23 cellular contexts compared by ENCODE assay signal in genomic region chr4:52408037-52408436, GRCh38.
"Had no signal": no experiment of that assay in that cellular context is flagged by ENCODE, and none has a peak within 500 bp of the region (broad histone marks: within the 10 kb centered on the region; RNA-seq: fewer than 3 reads in every experiment).

No MANE protein-coding gene starts in this region.

- H3K9me3 ChIP-seq: neutrophil, pancreas, psoas muscle, right atrium auricular region had no signal

- H2AFZ ChIP-seq: hepatocyte had no signal

- H3K27me3 ChIP-seq: cardiac muscle cell, hepatocyte, left lung, neutrophil, pancreas, right atrium auricular region, tibial nerve had no signal

- H3K79me2 ChIP-seq: hepatocyte had no signal

- H3K4me1 ChIP-seq: left lung, pancreas, psoas muscle, right atrium auricular region, tibial nerve had no signal

- FAIRE-seq: pancreas had no signal

- H3K27ac ChIP-seq: cardiac muscle cell, hepatocyte, left lung, neutrophil, pancreas, psoas muscle, right atrium auricular region, tibial nerve had no signal

- H3K36me3 ChIP-seq: cardiac muscle cell, left lung, neutrophil, pancreas, right atrium auricular region, tibial nerve had no signal

- H3K4me2 ChIP-seq: hepatocyte had no signal

- H3K4me3 ChIP-seq: cardiac muscle cell, hepatocyte, left lung, pancreas, psoas muscle, right atrium auricular region, tibial nerve had no signal

- ATAC-seq: left lung; natural killer cell treated with Interleukin-12 subunit alpha and Interleukin-12 subunit beta and Interleukin-15 and Interleukin-18, amount 100 ng/mL, for 72 hours; pancreas; psoas muscle; stimulated activated naive CD8-positive, alpha-beta T cell treated with anti-CD3 and anti-CD28 coated beads, Interleukin-15, Interleukin-2, amounts not matched to agents 100 U/mL and 50 U/mL, for 24 hours had no signal

- DNase-seq: activated CD4-positive, alpha-beta memory T cell treated with anti-CD3 and anti-CD28 coated beads for 36 hours; activated CD4-positive, alpha-beta T cell treated with anti-CD3 and anti-CD28 coated beads for 48 hours; activated effector memory CD4-positive, alpha-beta T cell treated with Interleukin-2 at 50 U/mL for 16 hours; activated naive CD4-positive, alpha-beta T cell treated with anti-CD3 and anti-CD28 coated beads for 36 hours; activated T-cell treated with anti-CD3 and anti-CD28 coated beads, Interleukin-2, amount 50 U/mL, for 48 hours; cortex of kidney; erythroblast; foreskin melanocyte; immature natural killer cell; kidney glomerular epithelial cell; left lung; pancreas; psoas muscle; stimulated activated CD4-positive, alpha-beta T cell treated with anti-CD3 and anti-CD28 coated beads, Interleukin-12 subunit alpha, Interleukin-12 subunit beta, amount 100 ng/mL, for 4 hours; stimulated activated CD4-positive, alpha-beta T cell treated with anti-CD3 and anti-CD28 coated beads, Interleukin-4, amount 100 ng/mL, for 4 hours; stimulated activated naive CD8-positive, alpha-beta T cell treated with anti-CD3 and anti-CD28 coated beads, Interleukin-15, Interleukin-2, amounts not matched to agents 100 U/mL and 50 U/mL, for 24 hours; substantia nigra had no signal
